ENCODE assay signal across 8 cellular contexts in the genomic region with DNA sequence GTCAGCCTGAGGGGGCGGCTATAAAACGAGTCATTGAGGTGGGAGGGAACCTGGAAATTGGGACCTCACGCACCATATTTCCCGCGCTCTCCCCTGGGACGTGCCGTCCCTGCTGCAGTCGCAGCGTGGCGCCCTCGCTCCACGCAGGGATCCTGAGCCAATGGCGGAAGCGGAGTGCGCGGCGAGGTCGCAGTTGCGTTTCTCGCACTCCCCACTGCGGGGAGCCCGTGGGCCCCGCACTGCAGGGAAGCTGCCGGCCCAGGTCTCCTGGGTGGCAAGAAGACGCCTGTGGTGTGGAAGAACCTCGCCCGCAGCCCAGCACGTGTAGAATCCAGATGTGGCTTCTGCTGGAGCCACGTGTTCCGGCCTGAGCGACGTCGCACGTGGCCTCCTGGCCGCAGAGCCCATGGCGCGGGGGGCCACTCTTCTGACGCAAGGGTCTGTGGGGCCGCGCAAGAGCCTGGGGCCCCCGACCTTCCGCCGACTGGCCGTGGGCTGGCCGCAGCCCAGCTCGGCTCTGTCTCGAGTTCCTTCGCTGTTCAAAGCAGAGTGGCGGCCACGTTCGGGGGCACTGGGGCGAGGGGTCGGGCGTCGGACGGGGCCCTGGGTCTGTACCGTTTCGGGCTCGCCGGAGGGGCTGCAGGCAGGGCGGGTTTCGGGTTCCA. TPM values are rescaled to one million over a fixed set of nuclear protein-coding genes. Genes with fewer than 3 reads are reported as not detected.
DNase-seq lines count a peak whose midpoint lies in the region; ATAC-seq, FAIRE-seq and TF ChIP-seq lines count a peak whose summit lies in the region.

No MANE protein-coding gene starts in this region.

- H3K27ac ChIP-seq in HUES6 (ENCODE audit: low read depth, low read length) (no peak overlapping the region), breast epithelium (no peak overlapping the region), keratinocyte (ENCODE audit: control insufficient read depth, insufficient read depth, low read length) (no peak overlapping the region)

- no peaks in the 10 kb centered on the region for H3K9me3 Mint-ChIP-seq in activated B cell treated with CpG ODN at 0.5 μM for 24 hours

- no peak for TF ChIP-seq POLR2A in breast epithelium (IDR thresholded peaks at IDR 0.05)

- DNase-seq in AG09309 (ENCODE audit: low read depth) (no peak), activated B cell treated with CpG ODN at 0.5 μM for 24 hours (peak; percentile 62), breast epithelium (ENCODE audit: low spot score in 2 of 2) (peak; percentile 30 to 64), keratinocyte (ENCODE audit: low read depth, low spot score) (peak; percentile 5), MG63 (no peak)
- DNase-seq in stimulated activated CD4-positive, alpha-beta T cell treated with anti-CD3 and anti-CD28 coated beads, Interleukin-1b, Interleukin-23, amount 100 ng/mL, for 48 hours: peak; percentile 82

- dilution Hi-C loops in keratinocyte (cut with MboI; ENCODE audit: extremely low pct_ligation_motif_present, low sequenced_read_pairs): loop anchor here (25.0 kb wide), 1 partner anchor 325 kb away; no protein-coding TSS in a partner anchor

- H3K4me1 Mint-ChIP-seq in activated B cell treated with CpG ODN at 0.5 μM for 24 hours: peaks cover 15% of the 10 kb centered on the region

- peaks cover 49% of the 10 kb centered on the region for H3K27me3 ChIP-seq in HUES6 (ENCODE audit: control insufficient read depth, insufficient read depth, low read length)
- peaks cover 3 to 51% of the 10 kb centered on the region in 2 donors for H3K27me3 ChIP-seq in breast epithelium
- H3K27me3 ChIP-seq in keratinocyte (ENCODE audit: control insufficient read depth, extremely low read depth, insufficient read depth, low read length): peaks cover 47% of the 10 kb centered on the region
- H3K27me3 ChIP-seq in MG63: no peaks in the 10 kb centered on the region

- peak overlapping the region; percentile 10 for H3K4me2 ChIP-seq in keratinocyte (ENCODE audit: control insufficient read depth, extremely low read depth, insufficient read depth, low read depth, low read length)

- peaks cover 6% of the 10 kb centered on the region for H3K36me3 Mint-ChIP-seq in activated B cell treated with CpG ODN at 0.5 μM for 24 hours (ENCODE audit: low read depth)

- H3K27ac Mint-ChIP-seq in activated B cell treated with CpG ODN at 0.5 μM for 24 hours: no peak overlapping the region

- no peaks in the 10 kb centered on the region for H4K20me1 ChIP-seq in keratinocyte (ENCODE audit: control insufficient read depth, extremely low read depth, insufficient read depth, low read length)

- H3K9me3 ChIP-seq in HUES6 (ENCODE audit: control insufficient read depth, insufficient read depth, low read depth, low read length) (no peaks in the 10 kb centered on the region), breast epithelium (no peaks in the 10 kb centered on the region), keratinocyte (ENCODE audit: control insufficient read depth, low read depth, low read length) (no peaks in the 10 kb centered on the region), MG63 (no peaks in the 10 kb centered on the region)

- CTCF ChIA-PET in activated B cell treated with CpG ODN at 0.5 μM for 24 hours (lab: Charles Lee): interaction anchor here (0.7 to 1.7 kb wide), 3 partner anchors 9 to 316 kb away, joined by 4 to 6 read pairs (median 4); no protein-coding TSS in a partner anchor

- ATAC-seq in GM19351 (IDR thresholded peaks at IDR 0.05; ENCODE audit: unreplicated experiment) (peak; percentile 77), activated B cell treated with CpG ODN at 0.5 μM for 24 hours (ENCODE audit: low read depth) (peak; percentile 98)

- intact Hi-C loops in activated B cell treated with CpG ODN at 0.5 μM for 24 hours (cut with micrococcal nuclease): loop anchor here (1.0 to 5.0 kb wide), 6 partner anchors 181 to 452 kb away; a partner anchor contains a TSS
- intact Hi-C loops in breast epithelium (cut with DNase I; ENCODE audit: low total_unique reads): no loop called here

- TF ChIP-seq CTCF in AG09309 (IDR thresholded peaks at IDR 0.05; ENCODE audit: control insufficient read depth, insufficient read depth, low read depth, low read length, missing control alignments) (peak; percentile 73), activated B cell treated with CpG ODN at 0.5 μM for 24 hours (IDR thresholded peaks at IDR 0.05) (no peak), breast epithelium (IDR thresholded peaks at IDR 0.05) (peak in 2 of 3 donors; percentile 78 to 84), keratinocyte (optimal IDR thresholded peaks at IDR 0.05 in 1 of 3, IDR thresholded peaks at IDR 0.05 in 1 of 3, conservative IDR thresholded peaks at IDR 0.05 in 1 of 3; ENCODE audit: extremely low read depth in 1 of 3, insufficient read depth in 2 of 3, low read length in 3 of 3) (peak; percentile 93 to 100 (median 97))

- no peak overlapping the region for H2AFZ ChIP-seq in keratinocyte (ENCODE audit: control insufficient read depth, low read length)

- peaks cover 6% of the 10 kb centered on the region; the same call in 1 of the 2 replicates for H3K36me3 ChIP-seq in HUES6 (ENCODE audit: control insufficient read depth, insufficient read depth, low read length)
- no peaks in the 10 kb centered on the region for H3K36me3 ChIP-seq in breast epithelium
- H3K36me3 ChIP-seq in keratinocyte (ENCODE audit: control insufficient read depth in 2 of 2, extremely low read depth in 1 of 2, insufficient read depth in 2 of 2, low read length in 2 of 2): peaks cover 3 to 5% of the 10 kb centered on the region in 2 experiments
- H3K36me3 ChIP-seq in MG63: no peaks in the 10 kb centered on the region; the same call in 1 of the 2 replicates

- peaks cover 45% of the 10 kb centered on the region for H3K27me3 Mint-ChIP-seq in activated B cell treated with CpG ODN at 0.5 μM for 24 hours

- no peaks in the 10 kb centered on the region for H3K9me1 ChIP-seq in keratinocyte (ENCODE audit: control insufficient read depth, extremely low read depth, insufficient read depth, low read length)

- POLR2A ChIA-PET in activated B cell treated with CpG ODN at 0.5 μM for 24 hours (lab: Charles Lee): no interaction called here

- H3K4me3 Mint-ChIP-seq in activated B cell treated with CpG ODN at 0.5 μM for 24 hours: peak overlapping the region; percentile 20

- H3K4me3 ChIP-seq in AG09309 (ENCODE audit: control insufficient read depth, low read depth, low read length) (no peak overlapping the region), HUES6 (ENCODE audit: low read depth, low read length) (peak overlapping the region; percentile 17; the same call in 1 of the 2 replicates), breast epithelium (peak overlapping the region in 2 of 3 donors; percentile 4 to 57), keratinocyte (ENCODE audit: control insufficient read depth in 2 of 3, extremely low read depth in 1 of 3, insufficient read depth in 2 of 3, low read depth in 1 of 3, low read length in 3 of 3) (no peak overlapping the region), MG63 (no peak overlapping the region)

- H3K79me2 ChIP-seq in keratinocyte (ENCODE audit: control insufficient read depth, insufficient read depth, low read length): no peaks in the 10 kb centered on the region

- peak; percentile 23 for FAIRE-seq in keratinocyte (lab: Jason Lieb, UNC)

- H3K4me1 ChIP-seq in HUES6 (ENCODE audit: control insufficient read depth, insufficient read depth, low read length) (no peaks in the 10 kb centered on the region), breast epithelium (no peaks in the 10 kb centered on the region), keratinocyte (ENCODE audit: control insufficient read depth, extremely low read depth, insufficient read depth, low read length) (peaks cover 3% of the 10 kb centered on the region)

- H3K9ac ChIP-seq in HUES6 (ENCODE audit: low read length): no peak overlapping the region
- no peak overlapping the region for H3K9ac ChIP-seq in keratinocyte (ENCODE audit: control insufficient read depth, extremely low read depth, insufficient read depth, low read length)

RNA-seq across cellular contexts. Expression of a gene that starts 26.4 kb away (rescaled TPM):
- total RNA-seq in activated B cell treated with CpG ODN at 0.5 μM for 24 hours: 55.8 and 59.9 TPM in 2 replicates
- total RNA-seq in breast epithelium: 10 to 100 TPM; 11.4 to 20.6 (median 15.4) TPM
- polyA plus RNA-seq in keratinocyte: 12.3 to 16.8 TPM (median 13.9 TPM) in 3 replicates
- polyA plus RNA-seq in keratinocyte (2011; ENCODE audit: low read depth): 7.1 TPM
- 8.4 and 18.2 TPM in 2 replicates for polyA plus RNA-seq in keratinocyte (2011; cell fraction: cytosol; rRNA removed)
- polyA plus RNA-seq in keratinocyte (2011; cell fraction: nucleus; rRNA removed): 17.4 and 19.1 TPM in 2 replicates
- polyA plus RNA-seq in keratinocyte (2012; ENCODE audit: low replicate concordance): 15.6 and 21.0 TPM in 2 replicates
- 20.5 to 29.1 TPM (median 20.7 TPM) in 3 replicates for polyA minus RNA-seq in keratinocyte
- polyA minus RNA-seq in keratinocyte (2011; cell fraction: cytosol; rRNA and poly(A)+ RNA removed): 11.1 TPM
- polyA minus RNA-seq in keratinocyte (2011; cell fraction: nucleus; rRNA and poly(A)+ RNA removed): 8.2 and 16.4 TPM in 2 replicates
- 9.0 and 16.2 TPM in 2 replicates for total RNA-seq in MG63 (2014; rRNA removed; shearing (Covaris generic); ENCODE audit: low replicate concordance)

RNA-seq across cellular contexts. Expression of a gene that starts 32.5 kb away (rescaled TPM):
- 191 and 205 TPM in 2 replicates for total RNA-seq in activated B cell treated with CpG ODN at 0.5 μM for 24 hours
- total RNA-seq in breast epithelium: 100 to 1,000 TPM; 143 to 148 (median 144) TPM
- 178 to 184 TPM (median 178 TPM) in 3 replicates for polyA plus RNA-seq in keratinocyte
- polyA plus RNA-seq in keratinocyte (2011; ENCODE audit: low read depth): 83.6 TPM
- polyA plus RNA-seq in keratinocyte (2011; cell fraction: cytosol; rRNA removed): 128 and 154 TPM in 2 replicates
- 105 and 106 TPM in 2 replicates for polyA plus RNA-seq in keratinocyte (2011; cell fraction: nucleus; rRNA removed)
- polyA plus RNA-seq in keratinocyte (2012; ENCODE audit: low replicate concordance): 146 and 219 TPM in 2 replicates
- polyA minus RNA-seq in keratinocyte: 104 to 165 TPM (median 129 TPM) in 3 replicates
- polyA minus RNA-seq in keratinocyte (2011; cell fraction: cytosol; rRNA and poly(A)+ RNA removed): 78.1 TPM
- polyA minus RNA-seq in keratinocyte (2011; cell fraction: nucleus; rRNA and poly(A)+ RNA removed): 19.7 and 28.8 TPM in 2 replicates
- total RNA-seq in MG63 (2014; rRNA removed; shearing (Covaris generic); ENCODE audit: low replicate concordance): 87.7 and 143 TPM in 2 replicates

RNA-seq across cellular contexts. Expression of a gene that starts 42.5 kb away (rescaled TPM):
- 19.8 and 21.6 TPM in 2 replicates for total RNA-seq in activated B cell treated with CpG ODN at 0.5 μM for 24 hours
- total RNA-seq in breast epithelium: 10 to 100 TPM in 2 of 3 donors, 1 to 10 TPM in 1; 9.8 to 18.1 (median 12.1) TPM
- polyA plus RNA-seq in keratinocyte: 3.4 to 6.6 TPM (median 4.9 TPM) in 3 replicates
- polyA plus RNA-seq in keratinocyte (2011; ENCODE audit: low read depth): 1.4 TPM
- 0.12 and 0.49 TPM in 2 replicates for polyA plus RNA-seq in keratinocyte (2011; cell fraction: cytosol; rRNA removed)
- 45.5 and 51.0 TPM in 2 replicates for polyA plus RNA-seq in keratinocyte (2011; cell fraction: nucleus; rRNA removed)
- polyA plus RNA-seq in keratinocyte (2012; ENCODE audit: low replicate concordance): 1.5 and 4.6 TPM in 2 replicates
- 4.9 to 6.0 TPM (median 5.2 TPM) in 3 replicates for polyA minus RNA-seq in keratinocyte
- polyA minus RNA-seq in keratinocyte (2011; cell fraction: cytosol; rRNA and poly(A)+ RNA removed): not detected
- polyA minus RNA-seq in keratinocyte (2011; cell fraction: nucleus; rRNA and poly(A)+ RNA removed): 5.1 and 9.7 TPM in 2 replicates
- total RNA-seq in MG63 (2014; rRNA removed; shearing (Covaris generic); ENCODE audit: low replicate concordance): 0.72 and 1.2 TPM in 2 replicates

Comparison
In these comparisons a context has a peak if more than half of its experiments do, and no peak if none do; other contexts are left out.
1. DNase-seq: peak in activated B cell treated with CpG ODN at 0.5 μM for 24 hours (single experiment), breast epithelium (2 of 2), keratinocyte (single experiment) and stimulated activated CD4-positive, alpha-beta T cell treated with anti-CD3 and anti-CD28 coated beads, Interleukin-1b, Interleukin-23, amount 100 ng/mL, for 48 hours (single experiment); none in AG09309 (single experiment) and MG63 (single experiment).
2. H3K4me3 ChIP-seq: peak in HUES6 (single experiment) and breast epithelium (2 of 3); none in AG09309 (single experiment), keratinocyte (0 of 3) and MG63 (single experiment).